ENCODE assay signal across 8 cellular contexts in genomic region chr1:233394860-233395717, GRCh38.
A peak's percentile ranks its signal among the peaks of the same experiment; 100 is the strongest.
DNase-seq lines count a peak whose midpoint lies in the region; ATAC-seq, FAIRE-seq and TF ChIP-seq lines count a peak whose summit lies in the region.

No MANE protein-coding gene starts in this region.

- H4K20me1 ChIP-seq in OCI-LY1 (ENCODE audit: insufficient read depth, low read length), result no peaks in the 10 kb centered on the region
- no peaks in the 10 kb centered on the region for H4K20me1 ChIP-seq in mammary epithelial cell (ENCODE audit: insufficient read depth, low read length)
- no peaks in the 10 kb centered on the region for H4K20me1 ChIP-seq in keratinocyte (ENCODE audit: control insufficient read depth, extremely low read depth, insufficient read depth, low read length)

- H3K9ac ChIP-seq in OCI-LY1 (ENCODE audit: low read length) (no peak overlapping the region), mammary epithelial cell (ENCODE audit: insufficient read depth, low read length) (no peak overlapping the region), keratinocyte (ENCODE audit: control insufficient read depth, extremely low read depth, insufficient read depth, low read length) (no peak overlapping the region)

- no peak for TF ChIP-seq EP300 in upper lobe of left lung (IDR thresholded peaks at IDR 0.05)

- dilution Hi-C loops in mammary epithelial cell (cut with HindIII; ENCODE audit: low sequenced_read_pairs), result no loop called here
- dilution Hi-C loops in keratinocyte (cut with MboI; ENCODE audit: extremely low pct_ligation_motif_present, low sequenced_read_pairs), result no loop called here

- H2AFZ ChIP-seq in OCI-LY1 (ENCODE audit: low read length) (no peak overlapping the region), mammary epithelial cell (ENCODE audit: low read depth, low read length) (peak overlapping the region; percentile 25), keratinocyte (ENCODE audit: control insufficient read depth, low read length) (no peak overlapping the region)

- WGBS in mammary epithelial cell (ENCODE audit: low coverage, missing lambda C conversion rate), result 30% methylated on average over 8 of the region's 13 CpGs
- WGBS in upper lobe of left lung, 2 donors, result 63 to 64% methylated on average over 13 of the region's 13 CpGs

- peak; percentile 90 for TF ChIP-seq CTCF in OCI-LY1 (IDR thresholded peaks at IDR 0.05; ENCODE audit: low read length)
- peak; percentile 83 to 89 for TF ChIP-seq CTCF in mammary epithelial cell (conservative IDR thresholded peaks at IDR 0.05 in 1 of 2, IDR thresholded peaks at IDR 0.05 in 1 of 2; ENCODE audit: extremely low read depth in 1 of 2, insufficient read depth in 1 of 2, low read depth in 1 of 2, low read length in 2 of 2)
- peak; percentile 47 to 78 (median 74) for TF ChIP-seq CTCF in keratinocyte (optimal IDR thresholded peaks at IDR 0.05 in 1 of 3, IDR thresholded peaks at IDR 0.05 in 1 of 3, conservative IDR thresholded peaks at IDR 0.05 in 1 of 3; ENCODE audit: extremely low read depth in 1 of 3, insufficient read depth in 2 of 3, low read length in 3 of 3)
- TF ChIP-seq CTCF in upper lobe of left lung (IDR thresholded peaks at IDR 0.05), result peak in 5 of 6 experiments; percentile 27 to 52 (median 41)

- intact Hi-C loops in mammary epithelial cell (cut with micrococcal nuclease), result loop anchor here (1.0 to 10.0 kb wide), 6 partner anchors 30 to 916 kb away; partner anchors contain the start of gene SLC35F3

- H3K4me2 ChIP-seq in OCI-LY1 (ENCODE audit: low read length) (no peak overlapping the region), mammary epithelial cell (ENCODE audit: insufficient read depth, low read depth, low read length) (no peak overlapping the region), keratinocyte (ENCODE audit: control insufficient read depth, extremely low read depth, insufficient read depth, low read depth, low read length) (no peak overlapping the region)

- BruUV-seq in mammary epithelial cell (replicated peaks; lab: Mats Ljungman, UMichigan), result no TSS peak

- H3K9me1 ChIP-seq in keratinocyte (ENCODE audit: control insufficient read depth, extremely low read depth, insufficient read depth, low read length), result no peaks in the 10 kb centered on the region

- in situ Hi-C loops in mammary epithelial cell (cut with MboI; ENCODE audit: low sequenced_read_pairs in 2 of 2), result no loop called here

- H3K79me2 ChIP-seq in OCI-LY1 (ENCODE audit: insufficient read depth, low read length) (no peaks in the 10 kb centered on the region), mammary epithelial cell (ENCODE audit: insufficient read depth, low read length) (no peaks in the 10 kb centered on the region), keratinocyte (ENCODE audit: control insufficient read depth, insufficient read depth, low read length) (no peaks in the 10 kb centered on the region)

- no peaks in the 10 kb centered on the region for H3K36me3 ChIP-seq in OCI-LY1 (ENCODE audit: insufficient read depth, low read length)
- H3K36me3 ChIP-seq in mammary epithelial cell (ENCODE audit: insufficient read depth, low read length), result no peaks in the 10 kb centered on the region
- H3K36me3 ChIP-seq in keratinocyte (ENCODE audit: control insufficient read depth in 2 of 2, extremely low read depth in 1 of 2, insufficient read depth in 2 of 2, low read length in 2 of 2), result no peaks in the 10 kb centered on the region
- H3K36me3 ChIP-seq in upper lobe of left lung, result no peaks in the 10 kb centered on the region

- CTCF ChIA-PET in mammary epithelial cell (lab: Charles Lee; ENCODE audit: low non-redundant PET), result no interaction called here

- H3K27me3 ChIP-seq in OCI-LY1 (ENCODE audit: insufficient read depth, low read length) (no peaks in the 10 kb centered on the region), mammary epithelial cell (ENCODE audit: insufficient read depth, low read length) (peaks cover 1% of the 10 kb centered on the region), keratinocyte (ENCODE audit: control insufficient read depth, extremely low read depth, insufficient read depth, low read length) (peaks cover 2% of the 10 kb centered on the region), upper lobe of left lung (no peaks in the 10 kb centered on the region)

- DNase-seq in DMS 273 (lab: John Stamatoyannopoulos, UW; ENCODE audit: unreplicated experiment), result peak; percentile 87
- DNase-seq in Jurkat, Clone E6-1 (ENCODE audit: low read depth, low spot score), result peak; percentile 68
- peak; percentile 43 for DNase-seq in mammary epithelial cell
- DNase-seq in keratinocyte (ENCODE audit: low read depth, low spot score), result no peak
- no peak for DNase-seq in upper lobe of left lung
- DNase-seq in effector CD8-positive, alpha-beta T cell (lab: John Stamatoyannopoulos, UW), result no peak

- FAIRE-seq in keratinocyte (lab: Jason Lieb, UNC), result peak; percentile 39

- TF ChIP-seq POLR2A in upper lobe of left lung (IDR thresholded peaks at IDR 0.05), result no peak

- no peaks in the 10 kb centered on the region for H3K9me2 ChIP-seq in OCI-LY1 (ENCODE audit: low read depth, low read length)

- H3K27ac ChIP-seq in OCI-LY1 (ENCODE audit: low read depth, low read length, poor library complexity, severe bottlenecking) (no peak overlapping the region), mammary epithelial cell (ENCODE audit: insufficient read depth, low read depth, low read length) (no peak overlapping the region), keratinocyte (ENCODE audit: control insufficient read depth, insufficient read depth, low read length) (no peak overlapping the region), upper lobe of left lung (no peak overlapping the region)

- ATAC-seq in GM19328 (IDR thresholded peaks at IDR 0.05; ENCODE audit: unreplicated experiment) (peak; percentile 58), upper lobe of left lung (ENCODE audit: low FRiP score in 2 of 2) (peak in 1 of 2 donors; percentile 78)

- H3K4me3 ChIP-seq in Jurkat, Clone E6-1 (ENCODE audit: low read length), result no peak overlapping the region
- no peak overlapping the region for H3K4me3 ChIP-seq in OCI-LY1 (ENCODE audit: low read depth, low read length, poor library complexity, severe bottlenecking)
- H3K4me3 ChIP-seq in mammary epithelial cell (replicated peaks in 1 of 3; ENCODE audit: insufficient read depth in 1 of 3, low read depth in 2 of 3, low read length in 3 of 3), result no peak overlapping the region
- H3K4me3 ChIP-seq in keratinocyte (ENCODE audit: control insufficient read depth in 2 of 3, extremely low read depth in 1 of 3, insufficient read depth in 2 of 3, low read depth in 1 of 3, low read length in 3 of 3), result no peak overlapping the region
- H3K4me3 ChIP-seq in upper lobe of left lung, result no peak overlapping the region

- H3K9me3 ChIP-seq in OCI-LY1 (ENCODE audit: low read length), result no peaks in the 10 kb centered on the region
- H3K9me3 ChIP-seq in mammary epithelial cell (replicated peaks; ENCODE audit: insufficient read depth, low read length), result no peaks in the 10 kb centered on the region
- H3K9me3 ChIP-seq in keratinocyte (ENCODE audit: control insufficient read depth, low read depth, low read length), result no peaks in the 10 kb centered on the region
- H3K9me3 ChIP-seq in upper lobe of left lung, result no peaks in the 10 kb centered on the region

- H3F3A ChIP-seq in OCI-LY1 (ENCODE audit: insufficient read depth, low read length), result no peaks in the 10 kb centered on the region

- H3K4me1 ChIP-seq in OCI-LY1 (ENCODE audit: insufficient read depth, low read length, severe bottlenecking) (no peaks in the 10 kb centered on the region), mammary epithelial cell (ENCODE audit: insufficient read depth, low read length) (no peaks in the 10 kb centered on the region), keratinocyte (ENCODE audit: control insufficient read depth, extremely low read depth, insufficient read depth, low read length) (no peaks in the 10 kb centered on the region), upper lobe of left lung (no peaks in the 10 kb centered on the region)

Comparison
In these comparisons a context has a peak if more than half of its experiments do, and no peak if none do; other contexts are left out.
1. DNase-seq: peak in DMS 273 (single experiment), Jurkat, Clone E6-1 (single experiment) and mammary epithelial cell (single experiment); none in keratinocyte (single experiment), upper lobe of left lung (0 of 2) and effector CD8-positive, alpha-beta T cell (single experiment).
2. Peak in every context shown above with its lines, with median percentiles within 50 percentile points of each other: CTCF ChIP-seq.